Comparison of ENCODE assay signal across 16 cellular contexts in genomic region chr13:44413095-44413494, GRCh38. TPM values are rescaled to one million over a fixed set of nuclear protein-coding genes. Genes with fewer than 3 reads are reported as not detected.
"Had no signal": no experiment of that assay in that cellular context is flagged by ENCODE, and none has a peak within 500 bp of the region (broad histone marks: within the 10 kb centered on the region; RNA-seq: fewer than 3 reads in every experiment).

No MANE protein-coding gene starts in this region.

- H3K79me2 ChIP-seq: parathyroid adenoma had no signal

- H3K36me3 Mint-ChIP-seq: activated CD4-positive, alpha-beta memory T cell treated with anti-CD3 and anti-CD28 coated beads for 36 hours; activated naive CD4-positive, alpha-beta T cell treated with anti-CD3 and anti-CD28 coated beads, Interleukin-2, amount 50 U/mL, for 72 hours; stimulated activated naive B cell treated with anti-CD40 and anti-IgM and Interleukin-4, amounts not matched to agents 10 μg/mL and 1 μg/mL and 100 μg/mL, for 72 hours had no signal

- H3K4me3 Mint-ChIP-seq: activated CD4-positive, alpha-beta memory T cell treated with anti-CD3 and anti-CD28 coated beads for 36 hours; activated CD4-positive, alpha-beta T cell treated with anti-CD3 and anti-CD28 coated beads for 36 hours; activated T-helper 1 cell treated with anti-CD3 and anti-CD28 coated beads, Interleukin-12 subunit alpha, Interleukin-12 subunit beta, Interleukin-2, Interleukin-4 antibody, amounts not matched to agents 30 ng/mL and 10 ng/mL and 1 ng/mL, durations not matched to agents 14 hours and 24 hours and 36 hours; endodermal cell; stimulated activated naive B cell treated with anti-CD40 and anti-IgM and Interleukin-4, amounts not matched to agents 10 μg/mL and 1 μg/mL and 100 μg/mL, for 72 hours; WTC11 had no signal

- H2AFZ ChIP-seq: parathyroid adenoma had no signal

- H3K4me1 ChIP-seq: gastroesophageal sphincter, heart left ventricle, parathyroid adenoma, right lobe of liver had no signal

- H3K27me3 ChIP-seq: gastroesophageal sphincter, heart left ventricle, left lung, right lobe of liver had no signal

- H3K27ac ChIP-seq: gastroesophageal sphincter, heart left ventricle, left lung, parathyroid adenoma, right lobe of liver had no signal

- H3K27ac Mint-ChIP-seq: activated CD4-positive, alpha-beta memory T cell treated with anti-CD3 and anti-CD28 coated beads for 36 hours; activated CD4-positive, alpha-beta T cell treated with anti-CD3 and anti-CD28 coated beads for 36 hours; activated naive CD4-positive, alpha-beta T cell treated with anti-CD3 and anti-CD28 coated beads, Interleukin-2, amount 50 U/mL, for 72 hours; activated T-helper 1 cell treated with anti-CD3 and anti-CD28 coated beads, Interleukin-12 subunit alpha, Interleukin-12 subunit beta, Interleukin-2, Interleukin-4 antibody, amounts not matched to agents 30 ng/mL and 10 ng/mL and 1 ng/mL, durations not matched to agents 14 hours and 24 hours and 36 hours; endodermal cell; stimulated activated naive B cell treated with anti-CD40 and anti-IgM and Interleukin-4, amounts not matched to agents 10 μg/mL and 1 μg/mL and 100 μg/mL, for 72 hours; WTC11 had no signal

- H3K9ac ChIP-seq: parathyroid adenoma had no signal

- ATAC-seq: activated CD4-positive, alpha-beta T cell treated with anti-CD3 and anti-CD28 coated beads for 36 hours; gastroesophageal sphincter; heart left ventricle; left lung; right lobe of liver; WTC11 had no signal

- H3K9me3 Mint-ChIP-seq: activated CD4-positive, alpha-beta memory T cell treated with anti-CD3 and anti-CD28 coated beads for 36 hours; activated naive CD4-positive, alpha-beta T cell treated with anti-CD3 and anti-CD28 coated beads, Interleukin-2, amount 50 U/mL, for 72 hours; activated T-helper 1 cell treated with anti-CD3 and anti-CD28 coated beads, Interleukin-12 subunit alpha, Interleukin-12 subunit beta, Interleukin-2, Interleukin-4 antibody, amounts not matched to agents 30 ng/mL and 10 ng/mL and 1 ng/mL, durations not matched to agents 14 hours and 24 hours and 36 hours had no signal

- H3K9me3 ChIP-seq: gastroesophageal sphincter, heart left ventricle, left lung, right lobe of liver had no signal

- H3K4me3 ChIP-seq: gastroesophageal sphincter, heart left ventricle, left lung, right lobe of liver had no signal

- DNase-seq: activated CD4-positive, alpha-beta memory T cell treated with anti-CD3 and anti-CD28 coated beads for 36 hours; activated CD4-positive, alpha-beta T cell treated with anti-CD3 and anti-CD28 coated beads for 36 hours; activated gamma-delta T cell treated with Interleukin-2 at 50 U/mL for 16 hours; activated T-cell treated with anti-CD3 and anti-CD28 coated beads for 4 hours; caudate nucleus; endodermal cell; erythroblast; heart left ventricle; left lung; right lobe of liver; stimulated activated naive B cell treated with anti-CD40 and anti-IgM and Interleukin-4, amounts not matched to agents 10 μg/mL and 1 μg/mL and 100 μg/mL, for 72 hours had no signal

- H3K36me3 ChIP-seq: gastroesophageal sphincter, heart left ventricle, left lung, right lobe of liver had no signal

RNA-seq across cellular contexts. Expression of gene SERP2, which starts 39.5 kb away (rescaled TPM):
- total RNA-seq: activated CD4-positive, alpha-beta memory T cell treated with anti-CD3 and anti-CD28 coated beads for 36 hours; activated T-helper 1 cell treated with anti-CD3 and anti-CD28 coated beads, Interleukin-12 subunit alpha, Interleukin-12 subunit beta, Interleukin-2, Interleukin-4 antibody, amounts not matched to agents 30 ng/mL and 10 ng/mL and 1 ng/mL, durations not matched to agents 14 hours and 24 hours and 36 hours had no signal
